Comparison of ENCODE assay signal across 16 cellular contexts in the genomic region with DNA sequence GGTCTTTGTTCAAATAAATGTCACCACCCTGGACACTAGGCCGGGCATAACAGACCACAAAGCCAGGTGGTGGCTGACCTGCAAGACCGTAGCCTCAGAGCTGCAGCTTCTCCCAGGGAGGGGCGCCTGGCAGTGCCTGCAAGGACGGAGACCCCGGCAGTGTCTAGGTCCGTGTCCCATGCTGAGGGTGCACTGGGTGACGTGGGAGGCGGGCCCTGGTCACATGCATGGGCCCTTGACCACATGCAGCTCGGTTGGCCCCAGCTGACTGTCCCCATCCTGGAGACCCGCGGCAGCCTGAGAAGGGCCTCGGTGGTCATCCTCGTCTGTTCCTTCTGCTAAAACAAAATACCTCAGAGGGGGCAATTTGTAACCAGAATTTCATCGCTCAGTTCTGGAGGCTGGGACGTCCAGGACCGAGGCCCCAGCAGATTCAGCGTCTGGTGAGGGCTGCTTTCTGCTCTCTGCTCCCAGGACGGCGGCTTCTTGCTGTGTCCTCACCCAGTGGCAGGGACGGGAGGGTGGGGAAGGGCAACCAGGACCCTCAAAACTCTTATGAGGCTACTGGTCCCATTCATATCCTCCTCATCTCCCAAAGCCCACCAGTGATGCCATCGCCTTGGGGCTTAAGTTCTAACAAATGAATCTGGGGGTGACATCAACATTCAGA. TPM values are rescaled to one million over a fixed set of nuclear protein-coding genes. Genes with fewer than 3 reads are reported as not detected.
A peak's percentile ranks its signal among the peaks of the same experiment; 100 is the strongest.
DNase-seq lines count a peak whose midpoint lies in the region; TF ChIP-seq lines count a peak whose summit lies in the region.
"Had no signal": no experiment of that assay in that cellular context is flagged by ENCODE, and none has a peak within 500 bp of the region (broad histone marks: within the 10 kb centered on the region; RNA-seq: fewer than 3 reads in every experiment).

No MANE protein-coding gene starts in this region.

- H3K36me3 ChIP-seq in ascending aorta = no peaks in the 10 kb centered on the region
- H3K36me3 ChIP-seq: gastrocnemius medialis, prostate gland, suprapubic skin had no signal

- no peak overlapping the region for H3K27ac Mint-ChIP-seq in activated CD4-positive, alpha-beta memory T cell treated with anti-CD3 and anti-CD28 coated beads for 36 hours
- H3K27ac Mint-ChIP-seq in activated CD4-positive, alpha-beta memory T cell treated with anti-CD3 and anti-CD28 coated beads, Interleukin-2, amount 10 ng/mL, durations not matched to agents 7 days and 5 days = no peak overlapping the region
- peak overlapping the region in 4 of 6 donors; percentile 61 to 80 (median 64) for H3K27ac Mint-ChIP-seq in immature natural killer cell
- H3K27ac Mint-ChIP-seq: CD4-positive, alpha-beta T cell had no signal

- H3K27ac ChIP-seq in C4-2B = peak overlapping the region; percentile 48
- 0 out of 2 replicates have a peak overlapping the region, but pooled peaks have one; percentile 8 for H3K27ac ChIP-seq in VCaP
- H3K27ac ChIP-seq in ascending aorta = no peak overlapping the region
- H3K27ac ChIP-seq: gastrocnemius medialis, prostate gland, suprapubic skin had no signal

- TF ChIP-seq CTCF in C4-2B (conservative IDR thresholded peaks at IDR 0.05) (no peak), VCaP (conservative IDR thresholded peaks at IDR 0.05) (no peak), ascending aorta (IDR thresholded peaks at IDR 0.05) (no peak)

- no peaks in the 10 kb centered on the region for H3K9me3 ChIP-seq in ascending aorta
- H3K9me3 ChIP-seq: gastrocnemius medialis, prostate gland, suprapubic skin had no signal

- CTCF ChIA-PET in activated CD4-positive, alpha-beta memory T cell treated with anti-CD3 and anti-CD28 coated beads for 36 hours (lab: Charles Lee) = interaction anchor here (1.2 to 1.3 kb wide), 2 partner anchors 10 to 73 kb away, joined by 3 to 4 read pairs; no protein-coding TSS in a partner anchor
- CTCF ChIA-PET in activated CD4-positive, alpha-beta memory T cell treated with anti-CD3 and anti-CD28 coated beads, Interleukin-2, amount 10 ng/mL, durations not matched to agents 7 days and 5 days (lab: Charles Lee) = interaction anchor here (1.2 to 2.2 kb wide), 2 partner anchors 10 to 13 kb away, joined by 3 to 7 read pairs; no protein-coding TSS in a partner anchor

- H3K4me3 Mint-ChIP-seq in activated CD4-positive, alpha-beta memory T cell treated with anti-CD3 and anti-CD28 coated beads for 36 hours = peak overlapping the region; percentile 16
- H3K4me3 Mint-ChIP-seq in activated CD4-positive, alpha-beta memory T cell treated with anti-CD3 and anti-CD28 coated beads, Interleukin-2, amount 10 ng/mL, durations not matched to agents 7 days and 5 days = no peak overlapping the region
- H3K4me3 Mint-ChIP-seq in immature natural killer cell = peak overlapping the region in 1 of 5 donors; percentile 66

- no peaks in the 10 kb centered on the region for H3K36me3 Mint-ChIP-seq in activated CD4-positive, alpha-beta memory T cell treated with anti-CD3 and anti-CD28 coated beads for 36 hours
- no peaks in the 10 kb centered on the region for H3K36me3 Mint-ChIP-seq in activated CD4-positive, alpha-beta memory T cell treated with anti-CD3 and anti-CD28 coated beads, Interleukin-2, amount 10 ng/mL, durations not matched to agents 7 days and 5 days (ENCODE audit: low read depth)
- H3K36me3 Mint-ChIP-seq in immature natural killer cell = no peaks in the 10 kb centered on the region

- H3K9me3 Mint-ChIP-seq in activated CD4-positive, alpha-beta memory T cell treated with anti-CD3 and anti-CD28 coated beads for 36 hours = no peaks in the 10 kb centered on the region
- no peaks in the 10 kb centered on the region for H3K9me3 Mint-ChIP-seq in activated CD4-positive, alpha-beta memory T cell treated with anti-CD3 and anti-CD28 coated beads, Interleukin-2, amount 10 ng/mL, durations not matched to agents 7 days and 5 days
- H3K9me3 Mint-ChIP-seq in immature natural killer cell = peaks cover 0 to 2% (median 0%) of the 10 kb centered on the region in 6 donors
- H3K9me3 Mint-ChIP-seq: CD4-positive, alpha-beta T cell had no signal

- H3K4me1 Mint-ChIP-seq in activated CD4-positive, alpha-beta memory T cell treated with anti-CD3 and anti-CD28 coated beads for 36 hours (ENCODE audit: low read depth) = no peaks in the 10 kb centered on the region
- H3K4me1 Mint-ChIP-seq in activated CD4-positive, alpha-beta memory T cell treated with anti-CD3 and anti-CD28 coated beads, Interleukin-2, amount 10 ng/mL, durations not matched to agents 7 days and 5 days = peaks cover 4% of the 10 kb centered on the region
- peaks cover 10 to 12% of the 10 kb centered on the region in 2 donors for H3K4me1 Mint-ChIP-seq in immature natural killer cell

- intact Hi-C loops in activated CD4-positive, alpha-beta memory T cell treated with anti-CD3 and anti-CD28 coated beads for 36 hours (cut with micrococcal nuclease) = no loop called here
- intact Hi-C loops in ascending aorta (cut with DNase I) = no loop called here

- no peak for DNase-seq in activated CD4-positive, alpha-beta memory T cell treated with anti-CD3 and anti-CD28 coated beads for 36 hours
- no peak for DNase-seq in activated CD4-positive, alpha-beta memory T cell treated with anti-CD3 and anti-CD28 coated beads, Interleukin-2, amount 10 ng/mL, durations not matched to agents 7 days and 5 days
- DNase-seq in immature natural killer cell = no peak
- DNase-seq in NCI-H1436 treated with DMSO at 0.1 percent for 48 hours (lab: John Stamatoyannopoulos, UW) = no peak
- DNase-seq in HK-2 (ENCODE audit: unreplicated experiment) = no peak
- no peak for DNase-seq in ascending aorta (ENCODE audit: low spot score in 2 of 2)
- DNase-seq: gastrocnemius medialis, mesendoderm, NCI-H1105, NCI-H524 treated with DMSO at 0.1 percent for 48 hours, small intestine had no signal

- no peak overlapping the region for H3K4me3 ChIP-seq in ascending aorta
- H3K4me3 ChIP-seq: gastrocnemius medialis, prostate gland, suprapubic skin had no signal

- POLR2A ChIA-PET in activated CD4-positive, alpha-beta memory T cell treated with anti-CD3 and anti-CD28 coated beads for 36 hours (lab: Charles Lee) = interaction anchor here (1.0 kb wide), 1 partner anchor 13 kb away, joined by 5 read pairs; no protein-coding TSS in a partner anchor
- POLR2A ChIA-PET in activated CD4-positive, alpha-beta memory T cell treated with anti-CD3 and anti-CD28 coated beads, Interleukin-2, amount 10 ng/mL, durations not matched to agents 7 days and 5 days (lab: Charles Lee) = interaction anchor here (2.0 kb wide), 1 partner anchor 13 kb away, joined by 12 read pairs; no protein-coding TSS in a partner anchor

- no peaks in the 10 kb centered on the region for H3K27me3 ChIP-seq in ascending aorta
- H3K27me3 ChIP-seq: gastrocnemius medialis, suprapubic skin had no signal

- no peaks in the 10 kb centered on the region for H3K4me1 ChIP-seq in ascending aorta
- H3K4me1 ChIP-seq: gastrocnemius medialis, prostate gland had no signal

- H3K27me3 Mint-ChIP-seq in activated CD4-positive, alpha-beta memory T cell treated with anti-CD3 and anti-CD28 coated beads for 36 hours = no peaks in the 10 kb centered on the region
- H3K27me3 Mint-ChIP-seq in activated CD4-positive, alpha-beta memory T cell treated with anti-CD3 and anti-CD28 coated beads, Interleukin-2, amount 10 ng/mL, durations not matched to agents 7 days and 5 days = no peaks in the 10 kb centered on the region
- peaks cover 0 to 2% (median 0%) of the 10 kb centered on the region in 3 donors for H3K27me3 Mint-ChIP-seq in immature natural killer cell (ENCODE audit: low read depth in 3 of 3)
- H3K27me3 Mint-ChIP-seq: CD4-positive, alpha-beta T cell had no signal

RNA-seq across cellular contexts. Expression of a gene that starts 36.8 kb away (rescaled TPM):
- total RNA-seq in activated CD4-positive, alpha-beta memory T cell treated with anti-CD3 and anti-CD28 coated beads for 36 hours = 1 to 10 TPM; 3.0 to 3.1 TPM
- 1 to 10 TPM; 5.5 to 6.3 TPM for total RNA-seq in activated CD4-positive, alpha-beta memory T cell treated with anti-CD3 and anti-CD28 coated beads, Interleukin-2, amount 10 ng/mL, durations not matched to agents 7 days and 5 days
- polyA plus RNA-seq in immature natural killer cell = 1 to 10 TPM; 4.0 to 7.3 (median 4.3) TPM
- total RNA-seq in ascending aorta = 24.4 TPM

Comparison
In these comparisons a context has a peak if more than half of its experiments do, and no peak if none do; other contexts are left out.
1. H3K27ac Mint-ChIP-seq: peak in immature natural killer cell (4 of 6); none in activated CD4-positive, alpha-beta memory T cell treated with anti-CD3 and anti-CD28 coated beads for 36 hours (single experiment) and activated CD4-positive, alpha-beta memory T cell treated with anti-CD3 and anti-CD28 coated beads, Interleukin-2, amount 10 ng/mL, durations not matched to agents 7 days and 5 days (single experiment).
2. H3K27ac ChIP-seq: peak in C4-2B (single experiment) and VCaP (single experiment); none in ascending aorta (0 of 2).